ENCODE assay signal across 16 cellular contexts in genomic region chr20:31857861-31858835, GRCh38. TPM values are rescaled to one million over a fixed set of nuclear protein-coding genes. Genes with fewer than 3 reads are reported as not detected.
DNase-seq lines count a peak whose midpoint lies in the region; ATAC-seq, FAIRE-seq and TF ChIP-seq lines count a peak whose summit lies in the region.
"Had no signal": no experiment of that assay in that cellular context is flagged by ENCODE, and none has a peak within 500 bp of the region (broad histone marks: within the 10 kb centered on the region; RNA-seq: fewer than 3 reads in every experiment).

No MANE protein-coding gene starts in this region.

- no peak overlapping the region for H3K27ac ChIP-seq in H1 (ENCODE audit: low read depth, low read length)
- H3K27ac ChIP-seq: C4-2B, psoas muscle had no signal

- DNase-seq in GM10266 (ENCODE audit: extremely low spot score) (peak; percentile 61), GM19238 (ENCODE audit: insufficient read length, low spot score) (peak; percentile 78), H1 (ENCODE audit: low read depth in 1 of 2, low spot score in 2 of 2) (no peak), RCC 7860 (ENCODE audit: low spot score) (no peak), left lobe of liver (ENCODE audit: low spot score) (no peak)
- DNase-seq in activated CD4-positive, alpha-beta memory T cell treated with anti-CD3 and anti-CD28 coated beads for 36 hours, result no peak
- DNase-seq: activated CD4-positive, alpha-beta T cell treated with anti-CD3 and anti-CD28 coated beads for 48 hours; activated naive CD4-positive, alpha-beta T cell treated with anti-CD3 and anti-CD28 coated beads, Interleukin-2, amount 50 U/mL, for 16 hours; NCI-H146; NK-92 treated with Interleukin-12 subunit alpha and Interleukin-12 subunit beta, amount 100 ng/mL, for 24 hours; stimulated activated CD4-positive, alpha-beta T cell treated with anti-CD3 and anti-CD28 coated beads, Interleukin-4, amount 100 ng/mL, for 24 hours had no signal

- no peak for TF ChIP-seq RAD21 in H1 (IDR thresholded peaks at IDR 0.05 in 1 of 2, conservative IDR thresholded peaks at IDR 0.05 in 1 of 2; ENCODE audit: low read depth in 2 of 2, low read length in 2 of 2)

- no peak for FAIRE-seq in H1 (lab: Jason Lieb, UNC)
- no peak for FAIRE-seq in RCC 7860 (lab: Jason Lieb, UNC)

- H3K9ac ChIP-seq in H1 (replicated peaks in 1 of 4; ENCODE audit: extremely low read depth in 1 of 4, low read depth in 3 of 4, low read length in 3 of 4), result no peak overlapping the region; a peak in 1 of 7 replicates

- H4K5ac ChIP-seq in H1 (ENCODE audit: insufficient read length, low read depth, low read length), result no peak overlapping the region

- H2AK5ac ChIP-seq in H1 (ENCODE audit: low read depth, low read length), result no peak overlapping the region

- H2BK12ac ChIP-seq in H1 (ENCODE audit: low read depth, low read length), result peak overlapping the region; percentile 43; the same call in 1 of the 2 replicates

- H3K4me3 Mint-ChIP-seq in activated CD4-positive, alpha-beta memory T cell treated with anti-CD3 and anti-CD28 coated beads for 36 hours, result no peak overlapping the region
- H3K4me3 Mint-ChIP-seq: mesothelial cell of epicardium had no signal

- H3K4me2 ChIP-seq in H1 (ENCODE audit: insufficient read depth in 1 of 2, low read depth in 2 of 2, low read length in 2 of 2), result no peak overlapping the region

- H3K27me3 Mint-ChIP-seq in activated CD4-positive, alpha-beta memory T cell treated with anti-CD3 and anti-CD28 coated beads for 36 hours, result peaks cover 14% of the 10 kb centered on the region

- no peak overlapping the region for H4K8ac ChIP-seq in H1 (ENCODE audit: extremely low read depth, insufficient read depth, low read length)

- 83% methylated on average over 16 of the region's 16 CpGs; no CpG with 5 or more reads in 1 of the 2 experiments for WGBS in H1 (ENCODE audit: extremely low coverage in 1 of 2, insufficient coverage in 1 of 2, insufficient read length in 1 of 2, insufficient replicate concordance in 2 of 2, low coverage in 1 of 2, low lambda C conversion rate in 2 of 2, missing lambda C conversion rate in 1 of 2), 2 experiments

- CTCF ChIA-PET in H1 (lab: Charles Lee; ENCODE audit: partially characterized antibody), result interaction anchor here (0.7 to 8.6 kb wide), 7 partner anchors 11 to 174 kb away, joined by 3 to 105 read pairs (median 13); no protein-coding TSS in a partner anchor
- CTCF ChIA-PET in activated CD4-positive, alpha-beta memory T cell treated with anti-CD3 and anti-CD28 coated beads for 36 hours (lab: Charles Lee), result interaction anchor here (1.4 to 2.4 kb wide), 2 partner anchors 7 to 11 kb away, joined by 3 to 6 read pairs; no protein-coding TSS in a partner anchor

- H3K56ac ChIP-seq in H1 (replicated peaks; ENCODE audit: insufficient read length, low read depth, low read length), result no peak overlapping the region

- H3K4me3 ChIP-seq in H1 (ENCODE audit: extremely low read depth in 1 of 4, insufficient read depth in 2 of 4, low read depth in 3 of 4, low read length in 4 of 4), result no peak overlapping the region
- H3K4me3 ChIP-seq: psoas muscle had no signal

- H3K23ac ChIP-seq in H1 (ENCODE audit: insufficient read length), result no peak overlapping the region

- no peak overlapping the region for H3K4ac ChIP-seq in H1 (replicated peaks; ENCODE audit: insufficient read length, low read depth, low read length)

- H2AFZ ChIP-seq in H1 (ENCODE audit: low read length), result no peak overlapping the region

- no peak overlapping the region for H3K27ac Mint-ChIP-seq in activated CD4-positive, alpha-beta memory T cell treated with anti-CD3 and anti-CD28 coated beads for 36 hours
- H3K27ac Mint-ChIP-seq: mesothelial cell of epicardium had no signal

- no peak overlapping the region for H3K18ac ChIP-seq in H1 (ENCODE audit: extremely low read depth, low read length)

- no peaks in the 10 kb centered on the region for H3K79me1 ChIP-seq in H1 (ENCODE audit: low read depth, low read length)

- peaks cover 15% of the 10 kb centered on the region for H3K23me2 ChIP-seq in H1 (ENCODE audit: low read depth, low read length)

- H3K9me3 ChIP-seq in H1 (ENCODE audit: insufficient read depth in 2 of 2, low read depth in 1 of 2, low read length in 1 of 2), result no peaks in the 10 kb centered on the region
- H3K9me3 ChIP-seq: psoas muscle had no signal

- H4K20me1 ChIP-seq in H1 (replicated peaks in 1 of 2; ENCODE audit: control insufficient read depth in 1 of 2, insufficient read depth in 2 of 2, low read length in 2 of 2), result no peaks in the 10 kb centered on the region

- H3K36me3 ChIP-seq in H1 (ENCODE audit: control insufficient read depth in 2 of 4, insufficient read depth in 4 of 4, low read length in 3 of 4), result no peaks in the 10 kb centered on the region

- H4K91ac ChIP-seq in H1 (replicated peaks; ENCODE audit: insufficient read length, low read length), result no peak overlapping the region

- no peaks in the 10 kb centered on the region for H3K9me3 Mint-ChIP-seq in activated CD4-positive, alpha-beta memory T cell treated with anti-CD3 and anti-CD28 coated beads for 36 hours
- H3K9me3 Mint-ChIP-seq: mesothelial cell of epicardium had no signal

- H3K4me1 Mint-ChIP-seq in activated CD4-positive, alpha-beta memory T cell treated with anti-CD3 and anti-CD28 coated beads for 36 hours (ENCODE audit: low read depth), result peaks cover 4% of the 10 kb centered on the region

- H2BK20ac ChIP-seq in H1 (ENCODE audit: low read length), result no peak overlapping the region

- H3K27me3 ChIP-seq in H1 (replicated peaks in 1 of 4; ENCODE audit: control insufficient read depth in 3 of 4, extremely low read depth in 1 of 4, insufficient read depth in 3 of 4, low read length in 3 of 4), result peaks cover 0 to 19% (median 11%) of the 10 kb centered on the region in 4 experiments; a peak in 5 of 7 replicates

- no peaks in the 10 kb centered on the region for H3K36me3 Mint-ChIP-seq in activated CD4-positive, alpha-beta memory T cell treated with anti-CD3 and anti-CD28 coated beads for 36 hours
- H3K36me3 Mint-ChIP-seq: mesothelial cell of epicardium had no signal

- H3K14ac ChIP-seq in H1 (ENCODE audit: insufficient read length), result no peak overlapping the region

- TF ChIP-seq EP300 in H1 (IDR thresholded peaks at IDR 0.05; ENCODE audit: borderline replicate concordance in 1 of 2, low read depth in 2 of 2, low read length in 2 of 2), result no peak

- ATAC-seq in HG03139 (IDR thresholded peaks at IDR 0.05; ENCODE audit: unreplicated experiment) (peak; percentile 56), left lobe of liver (no peak), GM21786 (IDR thresholded peaks at IDR 0.05; ENCODE audit: unreplicated experiment) (no peak)
- ATAC-seq: psoas muscle had no signal

- TF ChIP-seq CTCF in GM10266 (IDR thresholded peaks at IDR 0.05; ENCODE audit: control insufficient read depth, insufficient read depth, low read depth, missing control alignments) (no peak), H1 (IDR thresholded peaks at IDR 0.05; ENCODE audit: control extremely low read depth in 1 of 3, insufficient read depth in 1 of 3, low read depth in 1 of 3, low read length in 3 of 3) (peak in 1 of 3 experiments; percentile 13; a peak in 1 of 4 replicates)

- no peak overlapping the region for H2BK120ac ChIP-seq in H1 (replicated peaks; ENCODE audit: low read depth, low read length)

- peaks cover 3 to 34% (median 18%) of the 10 kb centered on the region in 4 experiments for H3K4me1 ChIP-seq in H1 (replicated peaks in 1 of 4; ENCODE audit: control insufficient read depth in 3 of 4, insufficient read depth in 4 of 4, low read length in 3 of 4)

- no peak overlapping the region for H2BK5ac ChIP-seq in H1 (ENCODE audit: low read depth, low read length)

- intact Hi-C loops in activated CD4-positive, alpha-beta memory T cell treated with anti-CD3 and anti-CD28 coated beads for 36 hours (cut with micrococcal nuclease), result no loop called here

- TF ChIP-seq POLR2A in H1 (IDR thresholded peaks at IDR 0.05; ENCODE audit: control extremely low read depth in 1 of 2, low read depth in 2 of 2, low read length in 2 of 2), result no peak

- H3K79me2 ChIP-seq in H1 (ENCODE audit: control insufficient read depth in 1 of 2, insufficient read depth in 2 of 2, low read length in 2 of 2), result no peaks in the 10 kb centered on the region

- POLR2A ChIA-PET in H1 (lab: Charles Lee; ENCODE audit: partially characterized antibody), result interaction anchor here (0.7 kb wide), 1 partner anchor 79 kb away, joined by 3 read pairs; no protein-coding TSS in a partner anchor
- POLR2A ChIA-PET in activated CD4-positive, alpha-beta memory T cell treated with anti-CD3 and anti-CD28 coated beads for 36 hours (lab: Charles Lee), result no interaction called here

- H2BK15ac ChIP-seq in H1 (ENCODE audit: low read length), result no peak overlapping the region

RNA-seq across cellular contexts. Expression of gene DUSP15, which starts 12.2 kb away (rescaled TPM):
- 0.91 and 1.0 TPM in 2 replicates for total RNA-seq in H1 (2021; fragmentation: NEBNext Ultra II Directional; extraction: Animal tissue kit (Norgen Biotek cat#: 25700))
- polyA plus RNA-seq in H1 (2011; rRNA removed), result 3.2 and 6.0 TPM in 2 replicates
- 3.9 TPM for polyA plus RNA-seq in H1 (2011; cell fraction: cytosol; rRNA removed)
- polyA plus RNA-seq in H1 (2011; cell fraction: nucleus; rRNA removed), result 4.7 TPM
- 0.77 to 3.2 TPM (median 2.8 TPM) in 4 replicates for polyA plus RNA-seq in H1 (2012, experiment 1 of 2)
- polyA plus RNA-seq in H1 (2012, experiment 2 of 2), result 1.6 TPM
- 0.87 TPM for polyA plus RNA-seq in H1 (2013, experiment 1 of 2)
- 0.79 TPM for polyA plus RNA-seq in H1 (2013, experiment 2 of 2)
- 0.39 and 1.1 TPM in 2 replicates for polyA minus RNA-seq in H1 (2011; rRNA and poly(A)+ RNA removed)
- 2.6 TPM for polyA minus RNA-seq in H1 (2011; cell fraction: cytosol; rRNA and poly(A)+ RNA removed)
- polyA minus RNA-seq in H1 (2011; cell fraction: nucleus; rRNA and poly(A)+ RNA removed), result 5.4 TPM
- 0.38 TPM for total RNA-seq in left lobe of liver
- not detected for total RNA-seq in activated CD4-positive, alpha-beta memory T cell treated with anti-CD3 and anti-CD28 coated beads for 36 hours

RNA-seq across cellular contexts. Expression of gene TTLL9, which starts 12.3 kb away (rescaled TPM):
- not detected in 2 replicates for total RNA-seq in H1 (2021; fragmentation: NEBNext Ultra II Directional; extraction: Animal tissue kit (Norgen Biotek cat#: 25700))
- 0.06 and 0.19 TPM in 2 replicates for polyA plus RNA-seq in H1 (2011; rRNA removed)
- 0.10 TPM for polyA plus RNA-seq in H1 (2011; cell fraction: cytosol; rRNA removed)
- polyA plus RNA-seq in H1 (2011; cell fraction: nucleus; rRNA removed), result 0.20 TPM
- polyA plus RNA-seq in H1 (2012, experiment 1 of 2), result 0.15 to 0.24 TPM (median 0.16 TPM) in 3 of 4 replicates, not detected in the other
- not detected for polyA plus RNA-seq in H1 (2012, experiment 2 of 2)
- not detected for polyA plus RNA-seq in H1 (2013, experiment 1 of 2)
- polyA plus RNA-seq in H1 (2013, experiment 2 of 2), result 0.04 TPM
- 0.20 TPM in 1 of 2 replicates, not detected in the other for polyA minus RNA-seq in H1 (2011; rRNA and poly(A)+ RNA removed)
- not detected for polyA minus RNA-seq in H1 (2011; cell fraction: cytosol; rRNA and poly(A)+ RNA removed)
- not detected for polyA minus RNA-seq in H1 (2011; cell fraction: nucleus; rRNA and poly(A)+ RNA removed)
- total RNA-seq in left lobe of liver, result not detected
- total RNA-seq in activated CD4-positive, alpha-beta memory T cell treated with anti-CD3 and anti-CD28 coated beads for 36 hours, result not detected
- total RNA-seq: psoas muscle had no signal

RNA-seq across cellular contexts. Expression of gene FOXS1, which starts 12.7 kb away (rescaled TPM):
- total RNA-seq in H1 (2021; fragmentation: NEBNext Ultra II Directional; extraction: Animal tissue kit (Norgen Biotek cat#: 25700)), result not detected in 2 replicates
- 0.45 and 0.47 TPM in 2 replicates for polyA plus RNA-seq in H1 (2011; rRNA removed)
- polyA plus RNA-seq in H1 (2011; cell fraction: cytosol; rRNA removed), result 0.36 TPM
- polyA plus RNA-seq in H1 (2011; cell fraction: nucleus; rRNA removed), result 0.43 TPM
- 0.13 to 0.28 TPM in 2 of 4 replicates, not detected in the others for polyA plus RNA-seq in H1 (2012, experiment 1 of 2)
- polyA plus RNA-seq in H1 (2012, experiment 2 of 2), result 0.26 TPM
- polyA plus RNA-seq in H1 (2013, experiment 1 of 2), result 0.12 TPM
- 0.20 TPM for polyA plus RNA-seq in H1 (2013, experiment 2 of 2)
- not detected in 2 replicates for polyA minus RNA-seq in H1 (2011; rRNA and poly(A)+ RNA removed)
- polyA minus RNA-seq in H1 (2011; cell fraction: cytosol; rRNA and poly(A)+ RNA removed), result not detected
- polyA minus RNA-seq in H1 (2011; cell fraction: nucleus; rRNA and poly(A)+ RNA removed), result 1.00 TPM
- not detected for total RNA-seq in left lobe of liver
- total RNA-seq in activated CD4-positive, alpha-beta memory T cell treated with anti-CD3 and anti-CD28 coated beads for 36 hours, result not detected

RNA-seq across cellular contexts. Expression of gene MYLK2, which starts 39.0 kb away (rescaled TPM):
- 0.22 TPM in 1 of 2 replicates, not detected in the other for total RNA-seq in H1 (2021; fragmentation: NEBNext Ultra II Directional; extraction: Animal tissue kit (Norgen Biotek cat#: 25700))
- polyA plus RNA-seq in H1 (2011; rRNA removed), result 0.26 and 0.27 TPM in 2 replicates
- 0.36 TPM for polyA plus RNA-seq in H1 (2011; cell fraction: cytosol; rRNA removed)
- 0.73 TPM for polyA plus RNA-seq in H1 (2011; cell fraction: nucleus; rRNA removed)
- polyA plus RNA-seq in H1 (2012, experiment 1 of 2), result 0.21 to 0.41 TPM (median 0.23 TPM) in 4 replicates
- 0.13 TPM for polyA plus RNA-seq in H1 (2012, experiment 2 of 2)
- 0.20 TPM for polyA plus RNA-seq in H1 (2013, experiment 1 of 2)
- polyA plus RNA-seq in H1 (2013, experiment 2 of 2), result 0.22 TPM
- polyA minus RNA-seq in H1 (2011; rRNA and poly(A)+ RNA removed), result 0.09 and 0.32 TPM in 2 replicates
- polyA minus RNA-seq in H1 (2011; cell fraction: cytosol; rRNA and poly(A)+ RNA removed), result not detected
- polyA minus RNA-seq in H1 (2011; cell fraction: nucleus; rRNA and poly(A)+ RNA removed), result 0.40 TPM
- not detected for total RNA-seq in left lobe of liver
- total RNA-seq in activated CD4-positive, alpha-beta memory T cell treated with anti-CD3 and anti-CD28 coated beads for 36 hours, result under 1 TPM; 0.27 to 0.43 TPM

Comparison
In these comparisons a context has a peak if more than half of its experiments do, and no peak if none do; other contexts are left out.
1. DNase-seq: peak in GM10266 (single experiment) and GM19238 (single experiment); none in H1 (0 of 2), RCC 7860 (single experiment), left lobe of liver (single experiment) and activated CD4-positive, alpha-beta memory T cell treated with anti-CD3 and anti-CD28 coated beads for 36 hours (single experiment).